Comparison of ENCODE assay signal across 23 cellular contexts in the genomic region with DNA sequence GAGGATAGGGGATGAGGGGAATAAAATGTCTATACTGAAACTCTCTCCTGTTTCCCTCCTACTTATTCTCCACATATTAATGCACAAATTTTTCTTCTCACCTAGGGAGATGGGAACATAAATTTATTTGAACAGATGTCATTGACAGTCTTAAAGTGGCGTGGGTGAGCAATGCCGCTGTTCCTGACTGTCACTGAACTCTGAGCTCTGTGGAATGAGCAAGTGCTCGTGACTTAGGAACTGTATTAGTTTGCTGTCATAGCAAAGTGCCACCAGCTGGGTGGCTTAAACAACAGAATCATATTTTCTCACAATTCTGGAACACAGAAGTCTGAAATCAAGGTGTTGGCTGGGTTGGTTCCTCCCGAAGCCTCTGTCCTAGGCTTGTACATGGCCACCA.
"Had no signal": no experiment of that assay in that cellular context is flagged by ENCODE, and none has a peak within 500 bp of the region (broad histone marks: within the 10 kb centered on the region; RNA-seq: fewer than 3 reads in every experiment).

No MANE protein-coding gene starts in this region.

- H3K4me3 ChIP-seq: coronary artery, esophagus muscularis mucosa, psoas muscle, sigmoid colon, thyroid gland had no signal

- H3K36me3 ChIP-seq: esophagus muscularis mucosa, sigmoid colon, thyroid gland had no signal

- DNase-seq: activated B cell treated with CpG ODN at 0.5 μM for 24 hours; activated CD4-positive, alpha-beta T cell treated with anti-CD3 and anti-CD28 coated beads for 48 hours; activated CD8-positive, alpha-beta T cell treated with anti-CD3 and anti-CD28 coated beads for 36 hours; activated gamma-delta T cell; activated T-cell treated with anti-CD3 and anti-CD28 coated beads, Interleukin-2, amount 50 U/mL, for 72 hours; amniotic stem cell; effector CD4-positive, alpha-beta T cell; hypothalamus; left ventricle myocardium superior; nephron progenitor cell; occipital lobe; psoas muscle; SIG-M5; sigmoid colon; stimulated activated CD4-positive, alpha-beta T cell treated with anti-CD3 and anti-CD28 coated beads, Interleukin-12 subunit alpha, Interleukin-12 subunit beta, amount 100 ng/mL, for 4 hours; stimulated activated CD4-positive, alpha-beta T cell treated with anti-CD3 and anti-CD28 coated beads, Interleukin-2, amount 100 ng/mL, for 24 hours; thyroid gland had no signal

- ATAC-seq: activated CD8-positive, alpha-beta T cell treated with anti-CD3 and anti-CD28 coated beads for 36 hours; activated naive CD4-positive, alpha-beta T cell treated with anti-CD3 and anti-CD28 coated beads, Interleukin-2, amount 50 U/mL, for 72 hours; activated T-cell treated with anti-CD3 and anti-CD28 coated beads, Interleukin-2, amount 50 U/mL, for 72 hours; left ventricle myocardium superior; stimulated activated effector memory CD8-positive, alpha-beta T cell treated with anti-CD3 and anti-CD28 coated beads, Interleukin-12 subunit alpha, Interleukin-12 subunit beta, amount 100 ng/mL, for 72 hours had no signal

- H3K9me3 Mint-ChIP-seq: activated B cell treated with CpG ODN at 0.5 μM for 24 hours; activated CD8-positive, alpha-beta T cell treated with anti-CD3 and anti-CD28 coated beads for 36 hours; activated naive CD4-positive, alpha-beta T cell treated with anti-CD3 and anti-CD28 coated beads, Interleukin-2, amount 50 U/mL, for 72 hours; activated T-cell treated with anti-CD3 and anti-CD28 coated beads, Interleukin-2, amount 50 U/mL, for 72 hours; memory B cell; nephron progenitor cell; stimulated activated effector memory CD8-positive, alpha-beta T cell treated with anti-CD3 and anti-CD28 coated beads, Interleukin-12 subunit alpha, Interleukin-12 subunit beta, amount 100 ng/mL, for 72 hours had no signal

- H3K27ac Mint-ChIP-seq: activated B cell treated with CpG ODN at 0.5 μM for 24 hours; activated CD8-positive, alpha-beta T cell treated with anti-CD3 and anti-CD28 coated beads for 36 hours; activated T-cell treated with anti-CD3 and anti-CD28 coated beads, Interleukin-2, amount 50 U/mL, for 72 hours; memory B cell; nephron progenitor cell; stimulated activated effector memory CD8-positive, alpha-beta T cell treated with anti-CD3 and anti-CD28 coated beads, Interleukin-12 subunit alpha, Interleukin-12 subunit beta, amount 100 ng/mL, for 72 hours had no signal

- H3K27me3 Mint-ChIP-seq: activated B cell treated with CpG ODN at 0.5 μM for 24 hours; activated CD8-positive, alpha-beta T cell treated with anti-CD3 and anti-CD28 coated beads for 36 hours; memory B cell had no signal

- H3K4me3 Mint-ChIP-seq: activated B cell treated with CpG ODN at 0.5 μM for 24 hours; activated CD8-positive, alpha-beta T cell treated with anti-CD3 and anti-CD28 coated beads for 36 hours; activated T-cell treated with anti-CD3 and anti-CD28 coated beads, Interleukin-2, amount 50 U/mL, for 72 hours; memory B cell; nephron progenitor cell; stimulated activated effector memory CD8-positive, alpha-beta T cell treated with anti-CD3 and anti-CD28 coated beads, Interleukin-12 subunit alpha, Interleukin-12 subunit beta, amount 100 ng/mL, for 72 hours had no signal

- H3K27me3 ChIP-seq: esophagus muscularis mucosa, sigmoid colon, thyroid gland had no signal

- H3K9me3 ChIP-seq: esophagus muscularis mucosa, psoas muscle, sigmoid colon, thyroid gland had no signal

- FAIRE-seq: TTC549 had no signal

- H3K27ac ChIP-seq: esophagus muscularis mucosa, psoas muscle, thyroid gland had no signal
